Comparison of ENCODE assay signal across 14 cellular contexts in the genomic region with DNA sequence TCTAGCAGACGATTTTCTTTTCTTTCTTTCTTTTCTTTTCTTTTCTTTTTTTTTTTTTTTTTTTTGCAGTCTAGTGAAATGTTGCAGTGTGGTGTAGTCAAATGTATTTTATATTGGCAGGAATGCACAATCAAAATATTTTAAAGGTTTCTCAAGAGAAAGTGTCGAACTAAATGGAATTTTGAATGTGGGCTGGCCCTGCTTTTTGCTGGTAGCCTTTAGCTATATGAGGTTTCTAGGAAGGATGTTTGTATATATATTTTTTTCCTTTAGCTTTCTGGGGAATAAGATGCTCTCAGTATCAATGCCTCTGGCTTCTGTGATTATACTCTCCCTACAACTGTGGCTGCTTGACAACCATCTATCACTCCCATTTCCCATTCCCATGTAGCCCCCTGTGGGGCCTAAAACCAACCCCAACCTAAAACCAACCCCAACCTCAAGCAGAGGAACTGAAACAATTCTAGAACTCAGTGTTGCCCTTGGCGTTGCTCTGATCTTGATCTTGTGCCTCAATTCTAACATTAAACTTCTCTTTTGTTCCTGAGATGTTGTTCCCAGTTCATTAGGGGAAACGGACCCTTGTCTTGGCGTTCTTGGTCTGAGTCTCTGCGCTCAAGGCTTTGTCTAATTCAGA. TPM values are rescaled to one million over a fixed set of nuclear protein-coding genes. Genes with fewer than 3 reads are reported as not detected.
"Had no signal": no experiment of that assay in that cellular context is flagged by ENCODE, and none has a peak within 500 bp of the region (broad histone marks: within the 10 kb centered on the region; RNA-seq: fewer than 3 reads in every experiment).

No MANE protein-coding gene starts in this region.

- H3K27me3 Mint-ChIP-seq: activated CD8-positive, alpha-beta memory T cell treated with anti-CD3 and anti-CD28 coated beads, Interleukin-2, amount 10 ng/mL, durations not matched to agents 7 days and 5 days had no signal

- H3K36me3 ChIP-seq: cardiac muscle cell, sigmoid colon, WERI-Rb-1 had no signal

- H3K4me3 Mint-ChIP-seq: activated CD8-positive, alpha-beta memory T cell treated with anti-CD3 and anti-CD28 coated beads, Interleukin-2, amount 10 ng/mL, durations not matched to agents 7 days and 5 days; activated naive CD4-positive, alpha-beta T cell treated with anti-CD3 and anti-CD28 coated beads for 36 hours; nephron progenitor cell had no signal

- H3K27ac Mint-ChIP-seq: activated CD8-positive, alpha-beta memory T cell treated with anti-CD3 and anti-CD28 coated beads, Interleukin-2, amount 10 ng/mL, durations not matched to agents 7 days and 5 days; activated naive CD4-positive, alpha-beta T cell treated with anti-CD3 and anti-CD28 coated beads for 36 hours; activated T-helper 2 cell treated with anti-CD3 and anti-CD28 coated beads, Interferon-gamma antibody, Interleukin-2, Interleukin-4, amounts not matched to agents 10 μg/mL and 5 μg/mL and 100 μg/mL, durations not matched to agents 14 hours and 24 hours and 36 hours; nephron progenitor cell had no signal

- H3K4me1 ChIP-seq: sigmoid colon had no signal

- ATAC-seq: activated CD8-positive, alpha-beta memory T cell treated with anti-CD3 and anti-CD28 coated beads, Interleukin-2, amount 10 ng/mL, durations not matched to agents 7 days and 5 days; esophagus mucosa had no signal

- H3K9me3 ChIP-seq: sigmoid colon had no signal

- H3K27me3 ChIP-seq: cardiac muscle cell, sigmoid colon had no signal

- H3K9me3 Mint-ChIP-seq: activated naive CD4-positive, alpha-beta T cell treated with anti-CD3 and anti-CD28 coated beads for 36 hours; activated T-helper 2 cell treated with anti-CD3 and anti-CD28 coated beads, Interferon-gamma antibody, Interleukin-2, Interleukin-4, amounts not matched to agents 10 μg/mL and 5 μg/mL and 100 μg/mL, durations not matched to agents 14 hours and 24 hours and 36 hours; nephron progenitor cell had no signal

- DNase-seq: activated CD4-positive, alpha-beta T cell treated with anti-CD3 and anti-CD28 coated beads, Interleukin-2, amount 50 U/mL, for 48 hours; activated CD8-positive, alpha-beta memory T cell treated with anti-CD3 and anti-CD28 coated beads, Interleukin-2, amount 10 ng/mL, durations not matched to agents 7 days and 5 days; activated naive CD4-positive, alpha-beta T cell treated with anti-CD3 and anti-CD28 coated beads for 36 hours; activated T-cell treated with anti-CD3 and anti-CD28 coated beads, Interleukin-2, amount 50 U/mL, for 1 hour; hippocampal formation; nephron progenitor cell; sigmoid colon; stimulated activated CD4-positive, alpha-beta T cell treated with anti-CD3 and anti-CD28 coated beads, Interleukin-1b, Interleukin-23, amount 100 ng/mL, for 48 hours; T-helper 1 cell; WERI-Rb-1 had no signal

- H3K4me3 ChIP-seq: cardiac muscle cell, sigmoid colon had no signal

- H3K27ac ChIP-seq: cardiac muscle cell, sigmoid colon, WERI-Rb-1 had no signal

RNA-seq across cellular contexts. Expression of gene CYSLTR2, which starts 27.1 kb away (rescaled TPM):
- polyA plus RNA-seq: keratinocyte had no signal
